10 cellular contexts compared by ENCODE assay signal in genomic region chr5:133489632-133490031, GRCh38.
A peak's percentile ranks its signal among the peaks of the same experiment; 100 is the strongest.
DNase-seq lines count a peak whose midpoint lies in the region; ATAC-seq and TF ChIP-seq lines count a peak whose summit lies in the region.
"Had no signal": no experiment of that assay in that cellular context is flagged by ENCODE, and none has a peak within 500 bp of the region (broad histone marks: within the 10 kb centered on the region; RNA-seq: fewer than 3 reads in every experiment).

No MANE protein-coding gene starts in this region.

- H3K36me3 Mint-ChIP-seq in activated T-cell treated with anti-CD3 and anti-CD28 coated beads, Interleukin-2, amount 50 U/mL, for 4 hours (ENCODE audit: insufficient read depth) = no peaks in the 10 kb centered on the region
- H3K36me3 Mint-ChIP-seq in activated T-helper 17 cell treated with anti-CD3 and anti-CD28 coated beads, Interleukin-2, amount 50 U/mL, for 72 hours (ENCODE audit: low read depth) = no peaks in the 10 kb centered on the region

- H3K4me1 Mint-ChIP-seq in activated T-cell treated with anti-CD3 and anti-CD28 coated beads, Interleukin-2, amount 50 U/mL, for 4 hours (ENCODE audit: low read depth) = no peaks in the 10 kb centered on the region
- H3K4me1 Mint-ChIP-seq in activated T-helper 17 cell treated with anti-CD3 and anti-CD28 coated beads, Interleukin-2, amount 50 U/mL, for 72 hours = no peaks in the 10 kb centered on the region

- no peak overlapping the region for H3K4me3 Mint-ChIP-seq in activated T-cell treated with anti-CD3 and anti-CD28 coated beads, Interleukin-2, amount 50 U/mL, for 4 hours
- H3K4me3 Mint-ChIP-seq in activated T-helper 17 cell treated with anti-CD3 and anti-CD28 coated beads, Interleukin-2, amount 50 U/mL, for 72 hours = no peak overlapping the region

- H3K27ac ChIP-seq in right atrium auricular region (no peak overlapping the region), Peyer's patch (no peak overlapping the region)
- H3K27ac ChIP-seq: BLaER1 had no signal

- no peak overlapping the region for H3K4me3 ChIP-seq in right atrium auricular region
- H3K4me3 ChIP-seq in Peyer's patch = no peak overlapping the region
- H3K4me3 ChIP-seq: BLaER1 had no signal

- no peaks in the 10 kb centered on the region for H3K4me1 ChIP-seq in right atrium auricular region
- H3K4me1 ChIP-seq in Peyer's patch = no peaks in the 10 kb centered on the region

- DNase-seq in activated T-cell treated with anti-CD3 and anti-CD28 coated beads, Interleukin-2, amount 50 U/mL, for 4 hours = no peak
- no peak for DNase-seq in activated T-cell treated with anti-CD3 and anti-CD28 coated beads for 4 hours
- peak; percentile 13 for DNase-seq in M059J (ENCODE audit: low read depth)
- peak in 2 of 3 donors; percentile 8 to 32 for DNase-seq in stimulated activated CD4-positive, alpha-beta T cell treated with anti-CD3 and anti-CD28 coated beads, TNF-alpha, amount 100 ng/mL, for 48 hours (ENCODE audit: low read depth in 3 of 3)
- no peak for DNase-seq in right atrium auricular region (ENCODE audit: low spot score)
- no peak for DNase-seq in Peyer's patch
- DNase-seq: NCI-H187 had no signal

- peaks cover under 1% of the 10 kb centered on the region for H3K27me3 Mint-ChIP-seq in activated T-cell treated with anti-CD3 and anti-CD28 coated beads, Interleukin-2, amount 50 U/mL, for 4 hours (ENCODE audit: low read depth)
- H3K27me3 Mint-ChIP-seq in activated T-helper 17 cell treated with anti-CD3 and anti-CD28 coated beads, Interleukin-2, amount 50 U/mL, for 72 hours = no peaks in the 10 kb centered on the region

- H3K27ac Mint-ChIP-seq in activated T-helper 17 cell treated with anti-CD3 and anti-CD28 coated beads, Interleukin-2, amount 50 U/mL, for 72 hours = no peak overlapping the region

- no peak for TF ChIP-seq POLR2A in Peyer's patch (IDR thresholded peaks at IDR 0.05)

- H3K36me3 ChIP-seq in right atrium auricular region (no peaks in the 10 kb centered on the region), Peyer's patch (no peaks in the 10 kb centered on the region)
- H3K36me3 ChIP-seq: BLaER1 had no signal

- H3K9me3 Mint-ChIP-seq in activated T-cell treated with anti-CD3 and anti-CD28 coated beads, Interleukin-2, amount 50 U/mL, for 4 hours = no peaks in the 10 kb centered on the region
- peaks cover 8% of the 10 kb centered on the region for H3K9me3 Mint-ChIP-seq in activated T-helper 17 cell treated with anti-CD3 and anti-CD28 coated beads, Interleukin-2, amount 50 U/mL, for 72 hours

- ATAC-seq in activated T-cell treated with anti-CD3 and anti-CD28 coated beads, Interleukin-2, amount 50 U/mL, for 4 hours = peak; percentile 63 to 77
- peak; percentile 77 for ATAC-seq in activated T-helper 17 cell treated with anti-CD3 and anti-CD28 coated beads, Interleukin-2, amount 50 U/mL, for 72 hours (replicated peaks)
- ATAC-seq in HG03097 (IDR thresholded peaks at IDR 0.05; ENCODE audit: low FRiP score, unreplicated experiment) = no peak

- H3K9me3 ChIP-seq in right atrium auricular region (peaks cover 0 to 10% of the 10 kb centered on the region in 2 donors), Peyer's patch (no peaks in the 10 kb centered on the region)
- H3K9me3 ChIP-seq: BLaER1 had no signal

- H3K27me3 ChIP-seq in right atrium auricular region (no peaks in the 10 kb centered on the region), Peyer's patch (no peaks in the 10 kb centered on the region)
- H3K27me3 ChIP-seq: BLaER1 had no signal

- TF ChIP-seq CTCF in right atrium auricular region (IDR thresholded peaks at IDR 0.05) = no peak
- TF ChIP-seq CTCF in Peyer's patch (IDR thresholded peaks at IDR 0.05) = no peak

Comparison
In these comparisons a context has a peak if more than half of its experiments do, and no peak if none do; other contexts are left out.
1. DNase-seq: peak in M059J (single experiment) and stimulated activated CD4-positive, alpha-beta T cell treated with anti-CD3 and anti-CD28 coated beads, TNF-alpha, amount 100 ng/mL, for 48 hours (2 of 3); none in activated T-cell treated with anti-CD3 and anti-CD28 coated beads, Interleukin-2, amount 50 U/mL, for 4 hours (single experiment), activated T-cell treated with anti-CD3 and anti-CD28 coated beads for 4 hours (single experiment), right atrium auricular region (single experiment) and Peyer's patch (0 of 3).